In the genomic region with DNA sequence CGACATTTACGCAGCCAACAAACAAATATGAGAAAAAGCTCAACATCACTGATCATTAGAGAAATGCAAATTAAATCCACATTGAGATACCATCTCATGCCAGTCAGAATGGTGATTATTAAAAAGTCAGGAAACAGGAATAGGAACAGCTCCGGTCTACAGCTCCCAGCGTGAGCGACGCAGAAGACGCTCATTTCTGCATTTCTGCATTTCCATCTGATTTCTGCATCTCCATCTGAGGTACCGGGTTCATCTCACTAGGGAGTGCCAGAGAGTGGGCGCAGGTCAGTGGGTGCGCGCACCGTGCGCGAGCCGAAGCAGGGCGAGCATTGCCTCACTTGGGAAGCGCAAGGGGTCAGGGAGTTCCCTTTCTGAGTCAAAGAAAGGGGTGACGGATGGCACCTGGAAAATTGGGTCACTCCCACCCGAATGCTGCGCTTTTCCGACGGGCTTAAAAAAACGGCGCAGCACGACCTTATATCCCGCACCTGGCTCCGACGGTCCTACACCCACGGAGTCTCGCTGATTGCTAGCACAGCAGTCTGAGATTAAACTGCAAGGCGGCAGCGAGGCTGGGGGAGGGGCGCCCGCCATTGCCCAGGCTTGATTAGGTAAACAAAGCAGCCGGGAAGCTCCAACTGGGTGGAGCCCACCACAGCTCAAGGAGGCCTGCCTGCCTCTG, we compare ENCODE assay signal across 8 cellular contexts. TPM values are rescaled to one million over a fixed set of nuclear protein-coding genes. Genes with fewer than 3 reads are reported as not detected.
DNase-seq lines count a peak whose midpoint lies in the region; ATAC-seq, FAIRE-seq and TF ChIP-seq lines count a peak whose summit lies in the region.
"Not testable (repeated sequence)": the region's sequence is repeated elsewhere in the genome, so short reads cannot be mapped to it uniquely, and the experiment has no call there.

No MANE protein-coding gene starts in this region.

- H3K4me2 ChIP-seq in astrocyte (ENCODE audit: low read length) = peak overlapping the region; percentile 26

- not testable (repeated sequence) for H3K9me3 Mint-ChIP-seq in activated CD4-positive, alpha-beta T cell treated with anti-CD3 and anti-CD28 coated beads for 36 hours (ENCODE audit: low read depth); astrocyte (ENCODE audit: unreplicated experiment); stimulated activated naive CD8-positive, alpha-beta T cell treated with anti-CD3 and anti-CD28 coated beads, Interleukin-15, amount 100 ng/mL, for 72 hours

- peak overlapping the region; percentile 58 for H3K4me3 Mint-ChIP-seq in activated CD4-positive, alpha-beta T cell treated with anti-CD3 and anti-CD28 coated beads for 36 hours
- peak overlapping the region; percentile 84 for H3K4me3 Mint-ChIP-seq in astrocyte (ENCODE audit: unreplicated experiment)
- peak overlapping the region; percentile 77 to 84 for H3K4me3 Mint-ChIP-seq in stimulated activated naive CD8-positive, alpha-beta T cell treated with anti-CD3 and anti-CD28 coated beads, Interleukin-15, amount 100 ng/mL, for 72 hours

- not testable (repeated sequence) for H3K79me2 ChIP-seq in astrocyte (ENCODE audit: insufficient read depth, low read length)

- FAIRE-seq in astrocyte (lab: Jason Lieb, UNC) = not testable (repeated sequence)

- H3K4me1 Mint-ChIP-seq in activated CD4-positive, alpha-beta T cell treated with anti-CD3 and anti-CD28 coated beads for 36 hours; astrocyte (ENCODE audit: low read depth, unreplicated experiment); stimulated activated naive CD8-positive, alpha-beta T cell treated with anti-CD3 and anti-CD28 coated beads, Interleukin-15, amount 100 ng/mL, for 72 hours: not testable (repeated sequence)

- not testable (repeated sequence) for ATAC-seq in activated CD4-positive, alpha-beta T cell treated with anti-CD3 and anti-CD28 coated beads for 36 hours; stimulated activated naive CD8-positive, alpha-beta T cell treated with anti-CD3 and anti-CD28 coated beads, Interleukin-15, amount 100 ng/mL, for 72 hours

- peak overlapping the region; percentile 64 for H3K9ac ChIP-seq in HUES6 (ENCODE audit: low read length)
- not testable (repeated sequence) for H3K9ac ChIP-seq in astrocyte (ENCODE audit: low read length); mucosa of rectum (ENCODE audit: low read depth in 1 of 2, low read length in 2 of 2)

- not testable (repeated sequence) for H3K27ac ChIP-seq in HUES6 (ENCODE audit: low read depth, low read length); astrocyte (ENCODE audit: low read depth, low read length); mucosa of rectum (ENCODE audit: low read depth in 2 of 2, low read length in 2 of 2)

- POLR2A ChIA-PET in activated CD4-positive, alpha-beta T cell treated with anti-CD3 and anti-CD28 coated beads for 36 hours (lab: Charles Lee) = not testable (repeated sequence)

- not testable (repeated sequence) for H3K36me3 Mint-ChIP-seq in activated CD4-positive, alpha-beta T cell treated with anti-CD3 and anti-CD28 coated beads for 36 hours (ENCODE audit: low read depth); astrocyte (ENCODE audit: low read depth, unreplicated experiment)

- not testable (repeated sequence) for TF ChIP-seq CTCF in astrocyte (IDR thresholded peaks at IDR 0.05; ENCODE audit: insufficient read depth, low read depth, low read length); fibroblast of pulmonary artery (IDR thresholded peaks at IDR 0.05; ENCODE audit: low read length, missing control alignments)

- H3K4me3 ChIP-seq in HUES6 (ENCODE audit: low read depth, low read length) (peak overlapping the region; percentile 75), fibroblast of pulmonary artery (replicated peaks; ENCODE audit: low read depth, low read length) (peak overlapping the region; percentile 21), mucosa of rectum (ENCODE audit: low read length in 2 of 2) (peak overlapping the region; percentile 9 to 35)
- H3K4me3 ChIP-seq in astrocyte (ENCODE audit: insufficient read depth, low read depth, low read length) = not testable (repeated sequence)

- DNase-seq in Caki2 (ENCODE audit: low read depth) (peak; percentile 45), NCI-H748 (lab: John Stamatoyannopoulos, UW; ENCODE audit: unreplicated experiment) (peak; percentile 42)
- not testable (repeated sequence) for DNase-seq in activated CD4-positive, alpha-beta T cell treated with anti-CD3 and anti-CD28 coated beads for 36 hours; astrocyte (ENCODE audit: low read depth); fibroblast of pulmonary artery (ENCODE audit: low read depth)
- peak; percentile 10 to 19 for DNase-seq in stimulated activated naive CD8-positive, alpha-beta T cell treated with anti-CD3 and anti-CD28 coated beads, Interleukin-15, amount 100 ng/mL, for 72 hours

- H3K4me1 ChIP-seq in HUES6 (ENCODE audit: control insufficient read depth, insufficient read depth, low read length); astrocyte (ENCODE audit: insufficient read depth, low read length); mucosa of rectum (ENCODE audit: control insufficient read depth in 2 of 2, insufficient read depth in 2 of 2, low read length in 2 of 2): not testable (repeated sequence)

- H3K27me3 ChIP-seq in HUES6 (ENCODE audit: control insufficient read depth, insufficient read depth, low read length); astrocyte (ENCODE audit: insufficient read depth, low read length); mucosa of rectum (ENCODE audit: control insufficient read depth in 2 of 2, insufficient read depth in 2 of 2, low read length in 2 of 2): not testable (repeated sequence)

- not testable (repeated sequence) for H4K20me1 ChIP-seq in astrocyte (ENCODE audit: insufficient read depth, low read length)

- not testable (repeated sequence) for H2AFZ ChIP-seq in astrocyte (ENCODE audit: low read depth, low read length)

- H3K36me3 ChIP-seq in HUES6 (ENCODE audit: control insufficient read depth, insufficient read depth, low read length); astrocyte (ENCODE audit: insufficient read depth, low read length); mucosa of rectum (ENCODE audit: control insufficient read depth in 2 of 2, insufficient read depth in 2 of 2, low read length in 2 of 2): not testable (repeated sequence)

- CTCF ChIA-PET in activated CD4-positive, alpha-beta T cell treated with anti-CD3 and anti-CD28 coated beads for 36 hours (lab: Charles Lee) = interaction anchor here (0.7 to 1.8 kb wide), 2 partner anchors 11 to 32 kb away, joined by 4 to 8 read pairs; partner anchors contain the start of gene DDX18

- intact Hi-C loops in activated CD4-positive, alpha-beta T cell treated with anti-CD3 and anti-CD28 coated beads for 36 hours (cut with DNase I, micrococcal nuclease) = not testable (repeated sequence)

- in situ Hi-C loops in Caki2 (cut with HindIII; ENCODE audit: low pct_unique_long_range_greater_than_20kb, low sequenced_read_pairs) = not testable (repeated sequence)

- peaks cover 27% of the 10 kb centered on the region for H3K27me3 Mint-ChIP-seq in activated CD4-positive, alpha-beta T cell treated with anti-CD3 and anti-CD28 coated beads for 36 hours
- H3K27me3 Mint-ChIP-seq in astrocyte (ENCODE audit: low read depth, unreplicated experiment) = not testable (repeated sequence)
- H3K27me3 Mint-ChIP-seq in stimulated activated naive CD8-positive, alpha-beta T cell treated with anti-CD3 and anti-CD28 coated beads, Interleukin-15, amount 100 ng/mL, for 72 hours = peaks cover 24% of the 10 kb centered on the region

- not testable (repeated sequence) for H3K27ac Mint-ChIP-seq in activated CD4-positive, alpha-beta T cell treated with anti-CD3 and anti-CD28 coated beads for 36 hours
- H3K27ac Mint-ChIP-seq in astrocyte (ENCODE audit: unreplicated experiment) = peak overlapping the region; percentile 58
- H3K27ac Mint-ChIP-seq in stimulated activated naive CD8-positive, alpha-beta T cell treated with anti-CD3 and anti-CD28 coated beads, Interleukin-15, amount 100 ng/mL, for 72 hours = peak overlapping the region; percentile 45 to 78

- not testable (repeated sequence) for H3K9me3 ChIP-seq in HUES6 (ENCODE audit: control insufficient read depth, insufficient read depth, low read depth, low read length); astrocyte (ENCODE audit: insufficient read depth, low read depth, low read length); mucosa of rectum (ENCODE audit: control insufficient read depth in 2 of 2, low read length in 2 of 2)

RNA-seq across cellular contexts. Expression of gene DDX18, which starts 10.7 kb away (rescaled TPM):
- total RNA-seq in Caki2 (2014; rRNA removed; shearing (Covaris generic); ENCODE audit: low replicate concordance) = 50.3 and 57.7 TPM in 2 replicates
- total RNA-seq in activated CD4-positive, alpha-beta T cell treated with anti-CD3 and anti-CD28 coated beads for 36 hours = 100 to 1,000 TPM; 161 to 180 TPM
- total RNA-seq in astrocyte = 64.3 and 72.6 TPM in 2 replicates
